In genomic region chr10:106815427-106816043, GRCh38 we compare ENCODE assay signal across 20 cellular contexts.
DNase-seq lines count a peak whose midpoint lies in the region; ATAC-seq, FAIRE-seq and TF ChIP-seq lines count a peak whose summit lies in the region.
"Had no signal": no experiment of that assay in that cellular context is flagged by ENCODE, and none has a peak within 500 bp of the region (broad histone marks: within the 10 kb centered on the region; RNA-seq: fewer than 3 reads in every experiment).

No MANE protein-coding gene starts in this region.

- SMC1A ChIA-PET in GM12878 (lab: Charles Lee; ENCODE audit: uncharacterized antibody, unreplicated experiment): interaction anchor here (0.6 to 2.0 kb wide), 6 partner anchors 10 to 277 kb away, joined by 3 to 8 read pairs (median 4); no protein-coding TSS in a partner anchor

- H3K79me2 ChIP-seq in GM12878 (ENCODE audit: control insufficient read depth, insufficient read depth, low read length): no peaks in the 10 kb centered on the region

- H3K9me3 ChIP-seq in GM12878 (replicated peaks; ENCODE audit: control insufficient read depth, insufficient read depth, low read length) (no peaks in the 10 kb centered on the region), right atrium auricular region (no peaks in the 10 kb centered on the region)
- H3K9me3 ChIP-seq: uterus had no signal

- FAIRE-seq in GM12878 (lab: Jason Lieb, UNC): peak; percentile 84
- FAIRE-seq: kidney had no signal

- DNase-seq in GM12878 (ENCODE audit: low read depth, low spot score): peak; percentile 19
- no peak for DNase-seq in T-helper 1 cell
- DNase-seq in right atrium auricular region (ENCODE audit: low spot score): no peak
- DNase-seq in NCI-H1694 treated with DMSO at 0.1 percent for 48 hours (lab: John Stamatoyannopoulos, UW): no peak
- no peak for DNase-seq in NCI-H1417 treated with DMSO at 0.1 percent for 48 hours (lab: John Stamatoyannopoulos, UW)
- DNase-seq: ACHN; activated CD4-positive, CD25-positive, alpha-beta regulatory T cell; activated effector memory CD4-positive, alpha-beta T cell treated with anti-CD3 and anti-CD28 coated beads, Interleukin-2, amount 50 U/mL, for 16 hours; amygdala; central memory CD4-positive, alpha-beta T cell; KBM-7; kidney; mesenchymal stem cell; NCI-H1105 treated with DMSO at 0.1 percent for 48 hours; NCI-H2227 treated with DMSO at 0.1 percent for 48 hours; uterus had no signal

- POLR2A ChIA-PET in GM12878 (lab: Charles Lee): interaction anchor here (0.6 to 1.5 kb wide), 2 partner anchors 54 to 120 kb away, joined by 4 to 5 read pairs; no protein-coding TSS in a partner anchor

- no peak overlapping the region for H3K4me2 ChIP-seq in GM12878 (ENCODE audit: control insufficient read depth, insufficient read depth)

- no peak for TF ChIP-seq RAD21 in GM12878 (IDR thresholded peaks at IDR 0.05; ENCODE audit: insufficient read depth, low read depth, low read length)

- no peak for TF ChIP-seq POLR2A in GM12878 (IDR thresholded peaks at IDR 0.05; ENCODE audit: low read depth, low read length)

- in situ Hi-C loops in GM12878 (cut with MboI): no loop called here

- H3K27ac ChIP-seq in GM12878 (ENCODE audit: control insufficient read depth, insufficient read depth): no peak overlapping the region
- no peak overlapping the region for H3K27ac ChIP-seq in right atrium auricular region
- H3K27ac ChIP-seq: uterus had no signal

- WGBS in GM12878 (ENCODE audit: insufficient coverage, insufficient replicate concordance, low lambda C conversion rate, missing lambda C conversion rate): 7% methylated on average over 3 of the region's 3 CpGs

- TF ChIP-seq CTCF in GM12878 (IDR thresholded peaks at IDR 0.05 in 2 of 3, conservative IDR thresholded peaks at IDR 0.05 in 1 of 3; ENCODE audit: control insufficient read depth in 2 of 3, extremely low read depth in 1 of 3, insufficient read depth in 1 of 3, low read depth in 3 of 3, low read length in 3 of 3) (no peak), right atrium auricular region (IDR thresholded peaks at IDR 0.05) (no peak)

- ATAC-seq in GM18498 (IDR thresholded peaks at IDR 0.05; ENCODE audit: unreplicated experiment) (peak; percentile 65), GM19463 (IDR thresholded peaks at IDR 0.05; ENCODE audit: unreplicated experiment) (peak; percentile 42), HG03460 (IDR thresholded peaks at IDR 0.05; ENCODE audit: unreplicated experiment) (peak; percentile 65), GM12878 (peak; percentile 77)
- ATAC-seq: Right ventricle myocardium inferior had no signal

- peak in 1 of 2 experiments; percentile 68; a peak in 2 of 4 replicates for TF ChIP-seq EP300 in GM12878 (IDR thresholded peaks at IDR 0.05; ENCODE audit: borderline replicate concordance in 1 of 2, control insufficient read depth in 1 of 2, low read depth in 2 of 2, low read length in 2 of 2)

- H2AFZ ChIP-seq in GM12878 (ENCODE audit: control insufficient read depth, low read depth, low read length): no peak overlapping the region; the same call in 1 of the 2 replicates

- H3K4me3 ChIP-seq in GM12878: no peak overlapping the region
- no peak overlapping the region for H3K4me3 ChIP-seq in right atrium auricular region
- H3K4me3 ChIP-seq: uterus had no signal

- CTCF ChIA-PET in GM12878 (lab: Yijun Ruan, JAX): interaction anchor here (2.7 kb wide), 1 partner anchor 165 kb away, joined by 7 read pairs; no protein-coding TSS in a partner anchor

- H3K27me3 ChIP-seq in GM12878 (replicated peaks in 1 of 2; ENCODE audit: control insufficient read depth in 2 of 2, insufficient read depth in 2 of 2, low read length in 1 of 2) (no peaks in the 10 kb centered on the region), right atrium auricular region (no peaks in the 10 kb centered on the region)

- H4K20me1 ChIP-seq in GM12878 (ENCODE audit: control insufficient read depth, insufficient read depth): no peaks in the 10 kb centered on the region

- H3K4me1 ChIP-seq in GM12878 (ENCODE audit: control insufficient read depth, insufficient read depth, low read length) (peaks cover 14% of the 10 kb centered on the region), right atrium auricular region (no peaks in the 10 kb centered on the region)
- H3K4me1 ChIP-seq: uterus had no signal

- no peaks in the 10 kb centered on the region for H3K36me3 ChIP-seq in GM12878 (ENCODE audit: control insufficient read depth in 2 of 2, insufficient read depth in 2 of 2, low read length in 1 of 2)
- no peaks in the 10 kb centered on the region for H3K36me3 ChIP-seq in right atrium auricular region
- H3K36me3 ChIP-seq: uterus had no signal

- RAD21 ChIA-PET in GM12878 (lab: Charles Lee; ENCODE audit: unreplicated experiment): interaction anchor here (1.6 kb wide), 1 partner anchor 13 kb away, joined by 3 read pairs; no protein-coding TSS in a partner anchor

- BruUV-seq in GM12878 (replicated peaks; lab: Mats Ljungman, UMichigan): no TSS peak

- no peak overlapping the region for H3K9ac ChIP-seq in GM12878 (ENCODE audit: control insufficient read depth, insufficient read depth, low read length)

- intact Hi-C loops in GM12878 (cut with micrococcal nuclease; ENCODE audit: unreplicated experiment): no loop called here

TF ChIP-seq in GM12878, 131 proteins besides CTCF, POLR2A, EP300 and RAD21:
- TF ChIP-seq SMAD5 (IDR thresholded peaks at IDR 0.05; ENCODE audit: low read depth) (no peak), CHD4 (IDR thresholded peaks at IDR 0.05) (no peak), IKZF2 (IDR thresholded peaks at IDR 0.05) (peak; percentile 24 to 31; a peak in 1 of 4 replicates), IKZF1 (conservative IDR thresholded peaks at IDR 0.05) (peak; percentile 40; the same call in 1 of the 2 replicates), MTA2 (IDR thresholded peaks at IDR 0.05; ENCODE audit: low read depth) (peak; percentile 87), ZNF217 (IDR thresholded peaks at IDR 0.05) (0 out of 2 replicates have a peak, but pooled peaks have one; percentile 24), RAD51 (IDR thresholded peaks at IDR 0.05) (no peak), CUX1 (IDR thresholded peaks at IDR 0.05; ENCODE audit: insufficient replicate concordance, low read depth, low read length) (no peak), ATF7 (IDR thresholded peaks at IDR 0.05; ENCODE audit: low read depth) (0 out of 2 replicates have a peak, but pooled peaks have one; percentile 20), SPI1 (IDR thresholded peaks at IDR 0.05; ENCODE audit: borderline replicate concordance, insufficient read depth, low read depth, low read length) (peak; percentile 86; the same call in 1 of the 2 replicates), DPF2 (IDR thresholded peaks at IDR 0.05) (peak; percentile 65)
